In the genomic region with DNA sequence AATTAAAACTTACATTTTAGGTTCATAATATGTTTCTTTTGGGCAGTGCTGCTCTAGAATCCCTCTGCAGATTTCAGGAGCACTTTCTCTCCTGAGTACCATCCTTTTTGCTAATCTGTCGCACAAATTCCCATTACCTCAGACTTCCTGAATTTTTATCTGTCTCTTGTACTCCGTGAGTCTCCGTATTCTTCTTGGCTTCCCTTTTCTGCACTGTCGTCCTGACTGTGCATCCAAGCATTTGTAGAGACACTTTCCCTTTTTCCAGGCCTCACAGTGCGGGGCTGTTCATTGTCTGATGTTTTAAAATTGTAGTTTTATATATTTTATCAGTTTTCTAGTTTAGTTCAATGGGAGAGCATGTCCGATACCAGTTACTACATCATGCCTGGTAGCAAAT, we compare ENCODE assay signal across 1 cellular context.
TF ChIP-seq lines count a peak whose summit lies in the region.

No MANE protein-coding gene starts in this region.

TF ChIP-seq in GM23338, 12 proteins besides CTCF, POLR2A, EP300 and RAD21 (continued from another document):
- TF ChIP-seq, protein P1, sequence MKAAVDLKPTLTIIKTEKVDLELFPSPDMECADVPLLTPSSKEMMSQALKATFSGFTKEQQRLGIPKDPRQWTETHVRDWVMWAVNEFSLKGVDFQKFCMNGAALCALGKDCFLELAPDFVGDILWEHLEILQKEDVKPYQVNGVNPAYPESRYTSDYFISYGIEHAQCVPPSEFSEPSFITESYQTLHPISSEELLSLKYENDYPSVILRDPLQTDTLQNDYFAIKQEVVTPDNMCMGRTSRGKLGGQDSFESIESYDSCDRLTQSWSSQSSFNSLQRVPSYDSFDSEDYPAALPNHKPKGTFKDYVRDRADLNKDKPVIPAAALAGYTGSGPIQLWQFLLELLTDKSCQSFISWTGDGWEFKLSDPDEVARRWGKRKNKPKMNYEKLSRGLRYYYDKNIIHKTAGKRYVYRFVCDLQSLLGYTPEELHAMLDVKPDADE (IDR thresholded peaks at IDR 0.05), result no peak
- TF ChIP-seq, protein P2, sequence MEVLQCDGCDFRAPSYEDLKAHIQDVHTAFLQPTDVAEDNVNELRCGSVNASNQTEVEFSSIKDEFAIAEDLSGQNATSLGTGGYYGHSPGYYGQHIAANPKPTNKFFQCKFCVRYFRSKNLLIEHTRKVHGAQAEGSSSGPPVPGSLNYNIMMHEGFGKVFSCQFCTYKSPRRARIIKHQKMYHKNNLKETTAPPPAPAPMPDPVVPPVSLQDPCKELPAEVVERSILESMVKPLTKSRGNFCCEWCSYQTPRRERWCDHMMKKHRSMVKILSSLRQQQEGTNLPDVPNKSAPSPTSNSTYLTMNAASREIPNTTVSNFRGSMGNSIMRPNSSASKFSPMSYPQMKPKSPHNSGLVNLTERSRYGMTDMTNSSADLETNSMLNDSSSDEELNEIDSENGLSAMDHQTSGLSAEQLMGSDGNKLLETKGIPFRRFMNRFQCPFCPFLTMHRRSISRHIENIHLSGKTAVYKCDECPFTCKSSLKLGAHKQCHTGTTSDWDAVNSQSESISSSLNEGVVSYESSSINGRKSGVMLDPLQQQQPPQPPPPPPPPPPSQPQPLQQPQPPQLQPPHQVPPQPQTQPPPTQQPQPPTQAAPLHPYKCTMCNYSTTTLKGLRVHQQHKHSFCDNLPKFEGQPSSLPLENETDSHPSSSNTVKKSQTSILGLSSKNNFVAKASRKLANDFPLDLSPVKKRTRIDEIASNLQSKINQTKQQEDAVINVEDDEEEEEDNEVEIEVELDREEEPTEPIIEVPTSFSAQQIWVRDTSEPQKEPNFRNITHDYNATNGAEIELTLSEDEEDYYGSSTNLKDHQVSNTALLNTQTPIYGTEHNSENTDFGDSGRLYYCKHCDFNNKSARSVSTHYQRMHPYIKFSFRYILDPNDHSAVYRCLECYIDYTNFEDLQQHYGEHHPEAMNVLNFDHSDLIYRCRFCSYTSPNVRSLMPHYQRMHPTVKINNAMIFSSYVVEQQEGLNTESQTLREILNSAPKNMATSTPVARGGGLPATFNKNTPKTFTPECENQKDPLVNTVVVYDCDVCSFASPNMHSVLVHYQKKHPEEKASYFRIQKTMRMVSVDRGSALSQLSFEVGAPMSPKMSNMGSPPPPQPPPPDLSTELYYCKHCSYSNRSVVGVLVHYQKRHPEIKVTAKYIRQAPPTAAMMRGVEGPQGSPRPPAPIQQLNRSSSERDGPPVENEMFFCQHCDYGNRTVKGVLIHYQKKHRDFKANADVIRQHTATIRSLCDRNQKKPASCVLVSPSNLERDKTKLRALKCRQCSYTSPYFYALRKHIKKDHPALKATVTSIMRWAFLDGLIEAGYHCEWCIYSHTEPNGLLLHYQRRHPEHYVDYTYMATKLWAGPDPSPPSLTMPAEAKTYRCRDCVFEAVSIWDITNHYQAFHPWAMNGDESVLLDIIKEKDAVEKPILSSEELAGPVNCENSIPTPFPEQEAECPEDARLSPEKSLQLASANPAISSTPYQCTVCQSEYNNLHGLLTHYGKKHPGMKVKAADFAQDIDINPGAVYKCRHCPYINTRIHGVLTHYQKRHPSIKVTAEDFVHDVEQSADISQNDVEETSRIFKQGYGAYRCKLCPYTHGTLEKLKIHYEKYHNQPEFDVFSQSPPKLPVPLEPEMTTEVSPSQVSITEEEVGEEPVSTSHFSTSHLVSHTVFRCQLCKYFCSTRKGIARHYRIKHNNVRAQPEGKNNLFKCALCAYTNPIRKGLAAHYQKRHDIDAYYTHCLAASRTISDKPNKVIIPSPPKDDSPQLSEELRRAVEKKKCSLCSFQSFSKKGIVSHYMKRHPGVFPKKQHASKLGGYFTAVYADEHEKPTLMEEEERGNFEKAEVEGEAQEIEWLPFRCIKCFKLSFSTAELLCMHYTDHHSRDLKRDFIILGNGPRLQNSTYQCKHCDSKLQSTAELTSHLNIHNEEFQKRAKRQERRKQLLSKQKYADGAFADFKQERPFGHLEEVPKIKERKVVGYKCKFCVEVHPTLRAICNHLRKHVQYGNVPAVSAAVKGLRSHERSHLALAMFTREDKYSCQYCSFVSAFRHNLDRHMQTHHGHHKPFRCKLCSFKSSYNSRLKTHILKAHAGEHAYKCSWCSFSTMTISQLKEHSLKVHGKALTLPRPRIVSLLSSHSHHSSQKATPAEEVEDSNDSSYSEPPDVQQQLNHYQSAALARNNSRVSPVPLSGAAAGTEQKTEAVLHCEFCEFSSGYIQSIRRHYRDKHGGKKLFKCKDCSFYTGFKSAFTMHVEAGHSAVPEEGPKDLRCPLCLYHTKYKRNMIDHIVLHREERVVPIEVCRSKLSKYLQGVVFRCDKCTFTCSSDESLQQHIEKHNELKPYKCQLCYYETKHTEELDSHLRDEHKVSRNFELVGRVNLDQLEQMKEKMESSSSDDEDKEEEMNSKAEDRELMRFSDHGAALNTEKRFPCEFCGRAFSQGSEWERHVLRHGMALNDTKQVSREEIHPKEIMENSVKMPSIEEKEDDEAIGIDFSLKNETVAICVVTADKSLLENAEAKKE (CRISPR knock-in tag; IDR thresholded peaks at IDR 0.05), result no peak
- TF ChIP-seq EZH2phosphoT487 (IDR thresholded peaks at IDR 0.05; ENCODE audit: unreplicated experiment) (no peak), POLR2AphosphoS5 (IDR thresholded peaks at IDR 0.05; ENCODE audit: low read depth) (no peak), CREB1 (CRISPR knock-in tag; IDR thresholded peaks at IDR 0.05; ENCODE audit: low read depth) (no peak), STAT1 (IDR thresholded peaks at IDR 0.05; ENCODE audit: unreplicated experiment) (no peak)
